Comparison of ENCODE assay signal across 8 cellular contexts in the genomic region with DNA sequence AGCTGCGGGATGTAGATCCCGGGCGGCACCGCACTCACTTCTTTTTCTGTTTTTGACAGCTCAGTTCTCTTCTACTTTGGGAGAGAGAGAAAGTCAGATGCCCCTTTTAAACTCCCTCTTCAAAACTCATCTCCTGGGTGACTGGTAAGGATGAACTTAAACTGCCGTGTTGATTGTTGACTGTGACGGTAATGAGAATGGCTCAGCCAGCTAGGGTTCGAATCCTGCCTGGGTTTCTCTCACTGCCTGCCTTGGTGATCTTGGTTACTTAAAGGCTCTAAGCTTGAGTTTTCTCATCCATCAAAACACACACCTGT. TPM values are rescaled to one million over a fixed set of nuclear protein-coding genes. Genes with fewer than 3 reads are reported as not detected.
A peak's percentile ranks its signal among the peaks of the same experiment; 100 is the strongest.
DNase-seq lines count a peak whose midpoint lies in the region; ATAC-seq, FAIRE-seq and TF ChIP-seq lines count a peak whose summit lies in the region.

No MANE protein-coding gene starts in this region.

- peak overlapping the region; percentile 94 for H3K4me3 Mint-ChIP-seq in Caco-2 (ENCODE audit: unreplicated experiment)
- peak overlapping the region; percentile 93 for H3K4me3 Mint-ChIP-seq in WTC11

- DNase-seq in Caco-2 (no peak), WTC11 (ENCODE audit: low spot score) (no peak), left ventricle myocardium superior (no peak), skeletal muscle cell (ENCODE audit: low read depth) (no peak), GM12891 (ENCODE audit: insufficient read length, low spot score) (no peak), LoVo (ENCODE audit: low spot score) (no peak)

- peaks cover 22% of the 10 kb centered on the region for H3K4me1 ChIP-seq in Caco-2
- peaks cover 19% of the 10 kb centered on the region for H3K4me1 ChIP-seq in HEK293 (ENCODE audit: control insufficient read depth, insufficient read depth, low read length)

- peaks cover 10% of the 10 kb centered on the region for H3K36me3 Mint-ChIP-seq in Caco-2 (ENCODE audit: insufficient read depth, unreplicated experiment)
- H3K36me3 Mint-ChIP-seq in WTC11 = peaks cover 3% of the 10 kb centered on the region

- no peak for ATAC-seq in WTC11
- peak; percentile 3 for ATAC-seq in left ventricle myocardium superior
- no peak for ATAC-seq in HG03432 (IDR thresholded peaks at IDR 0.05; ENCODE audit: unreplicated experiment)

- H3K27ac ChIP-seq in HEK293 (ENCODE audit: extremely low read depth, low read depth, low read length) = peak overlapping the region; percentile 73

- peak overlapping the region; percentile 63 for H3K4me3 ChIP-seq in Caco-2 (ENCODE audit: low read depth, low read length)
- H3K4me3 ChIP-seq in HEK293 (ENCODE audit: low read depth, low read length) = peak overlapping the region; percentile 92
- peak overlapping the region; percentile 60 for H3K4me3 ChIP-seq in skeletal muscle cell (ENCODE audit: low read depth, low read length)

- H3K36me3 ChIP-seq in Caco-2 (ENCODE audit: control insufficient read depth, insufficient read depth, low read length) (no peaks in the 10 kb centered on the region), HEK293 (ENCODE audit: control insufficient read depth in 2 of 2, insufficient read depth in 1 of 2, low read length in 2 of 2) (no peaks in the 10 kb centered on the region)

- POLR2A ChIA-PET in Caco-2 (lab: Charles Lee) (interaction anchor here (0.6 to 2.4 kb wide), 3 partner anchors 67 to 112 kb away, joined by 3 to 19 read pairs (median 4); partner anchors contain the start of genes FAM221A and STK31), HEK293 (lab: Yijun Ruan, JAX) (interaction anchor here (0.6 to 2.4 kb wide), 3 partner anchors 10 to 82 kb away, joined by 4 to 11 read pairs (median 4); partner anchors contain the start of gene FAM221A), WTC11 (lab: Charles Lee) (interaction anchor here (0.7 to 2.0 kb wide), 2 partner anchors 79 to 83 kb away, joined by 4 to 8 read pairs; partner anchors contain the start of gene FAM221A)

- TF ChIP-seq POLR2A in GM12891 (IDR thresholded peaks at IDR 0.05; ENCODE audit: low read depth, low read length) = no peak

- TF ChIP-seq CTCF in Caco-2 (IDR thresholded peaks at IDR 0.05; ENCODE audit: insufficient read depth in 1 of 2, low read depth in 1 of 2, low read length in 1 of 2, severe bottlenecking in 1 of 2, unreplicated experiment in 1 of 2) (no peak), HEK293 (tag by site-specific recombination; IDR thresholded peaks at IDR 0.05) (no peak), WTC11 (IDR thresholded peaks at IDR 0.05) (no peak)

- H3K4me1 Mint-ChIP-seq in Caco-2 (ENCODE audit: low read depth, unreplicated experiment) = peaks cover 22% of the 10 kb centered on the region
- H3K4me1 Mint-ChIP-seq in WTC11 = peaks cover 24% of the 10 kb centered on the region

- H3K27ac Mint-ChIP-seq in Caco-2 (ENCODE audit: unreplicated experiment) (peak overlapping the region; percentile 81), WTC11 (peak overlapping the region; percentile 88)

- intact Hi-C loops in Caco-2 (cut with micrococcal nuclease; ENCODE audit: unreplicated experiment) = loop anchor here (1.0 to 2.0 kb wide), 3 partner anchors 28 to 112 kb away; partner anchors contain the start of genes FAM221A and STK31
- intact Hi-C loops in left ventricle myocardium superior (cut with micrococcal nuclease) = loop anchor here (10.0 kb wide), 1 partner anchor 87 kb away; the partner anchor contains the start of gene FAM221A

- H3K9me3 ChIP-seq in Caco-2 = no peaks in the 10 kb centered on the region
- no peaks in the 10 kb centered on the region for H3K9me3 ChIP-seq in HEK293 (ENCODE audit: control insufficient read depth, insufficient read depth, low read depth, low read length)

- H3K9me3 Mint-ChIP-seq in Caco-2 (ENCODE audit: unreplicated experiment) (no peaks in the 10 kb centered on the region), WTC11 (peaks cover 4% of the 10 kb centered on the region)

- H3K27me3 Mint-ChIP-seq in Caco-2 (ENCODE audit: insufficient read depth, unreplicated experiment) (peaks cover 2% of the 10 kb centered on the region), WTC11 (ENCODE audit: low read depth) (peaks cover 29% of the 10 kb centered on the region)

- H3K27me3 ChIP-seq in Caco-2 (replicated peaks; ENCODE audit: control insufficient read depth, insufficient read depth, low read length) = no peaks in the 10 kb centered on the region

- no peak for FAIRE-seq in GM12891 (lab: Jason Lieb, UNC)

- TSS peak; percentile 45 for BruUV-seq in Caco-2 (replicated peaks; lab: Mats Ljungman, UMichigan)

- CTCF ChIA-PET in Caco-2 (lab: Charles Lee) (interaction anchor here (1.0 to 1.5 kb wide), 2 partner anchors 27 to 82 kb away, joined by 5 to 12 read pairs; partner anchors contain the start of gene FAM221A), HEK293 (lab: Yijun Ruan, JAX) (interaction anchor here (0.6 to 2.0 kb wide), 5 partner anchors 27 to 337 kb away, joined by 3 to 8 read pairs (median 4); no protein-coding TSS in a partner anchor), WTC11 (lab: Charles Lee) (interaction anchor here (0.5 to 2.4 kb wide), 7 partner anchors 10 to 99 kb away, joined by 3 to 14 read pairs (median 5); no protein-coding TSS in a partner anchor)

TF ChIP-seq in HEK293, 187 proteins besides CTCF, POLR2A, EP300 and RAD21 (continues in another document):
- TF ChIP-seq, protein P1, sequence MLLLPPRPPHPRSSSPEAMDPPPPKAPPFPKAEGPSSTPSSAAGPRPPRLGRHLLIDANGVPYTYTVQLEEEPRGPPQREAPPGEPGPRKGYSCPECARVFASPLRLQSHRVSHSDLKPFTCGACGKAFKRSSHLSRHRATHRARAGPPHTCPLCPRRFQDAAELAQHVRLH (tag by site-specific recombination; IDR thresholded peaks at IDR 0.05) = 0 out of 2 replicates have a peak, but pooled peaks have one; percentile 18
- TF ChIP-seq ZNF785 (tag by site-specific recombination; IDR thresholded peaks at IDR 0.05) (no peak), ZNF600 (tag by site-specific recombination; IDR thresholded peaks at IDR 0.05) (peak; percentile 31; the same call in 1 of the 2 replicates)

TF ChIP-seq in WTC11, 78 proteins besides CTCF, POLR2A, EP300 and RAD21 (continues in another document):
- TF ChIP-seq, protein P2, sequence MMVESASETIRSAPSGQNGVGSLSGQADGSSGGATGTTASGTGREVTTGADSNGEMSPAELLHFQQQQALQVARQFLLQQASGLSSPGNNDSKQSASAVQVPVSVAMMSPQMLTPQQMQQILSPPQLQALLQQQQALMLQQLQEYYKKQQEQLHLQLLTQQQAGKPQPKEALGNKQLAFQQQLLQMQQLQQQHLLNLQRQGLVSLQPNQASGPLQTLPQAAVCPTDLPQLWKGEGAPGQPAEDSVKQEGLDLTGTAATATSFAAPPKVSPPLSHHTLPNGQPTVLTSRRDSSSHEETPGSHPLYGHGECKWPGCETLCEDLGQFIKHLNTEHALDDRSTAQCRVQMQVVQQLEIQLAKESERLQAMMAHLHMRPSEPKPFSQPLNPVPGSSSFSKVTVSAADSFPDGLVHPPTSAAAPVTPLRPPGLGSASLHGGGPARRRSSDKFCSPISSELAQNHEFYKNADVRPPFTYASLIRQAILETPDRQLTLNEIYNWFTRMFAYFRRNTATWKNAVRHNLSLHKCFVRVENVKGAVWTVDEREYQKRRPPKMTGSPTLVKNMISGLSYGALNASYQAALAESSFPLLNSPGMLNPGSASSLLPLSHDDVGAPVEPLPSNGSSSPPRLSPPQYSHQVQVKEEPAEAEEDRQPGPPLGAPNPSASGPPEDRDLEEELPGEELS (CRISPR knock-in tag; IDR thresholded peaks at IDR 0.05) = no peak
- TF ChIP-seq JAZF1 (CRISPR knock-in tag; IDR thresholded peaks at IDR 0.05) (no peak), ZNF219 (CRISPR knock-in tag; IDR thresholded peaks at IDR 0.05; ENCODE audit: borderline replicate concordance) (no peak)

TF ChIP-seq in GM12891, 5 proteins besides CTCF, POLR2A, EP300 and RAD21:
- TF ChIP-seq TAF1 (IDR thresholded peaks at IDR 0.05; ENCODE audit: low read depth, low read length) = no peak
- no peak for TF ChIP-seq SPI1 (IDR thresholded peaks at IDR 0.05; ENCODE audit: low read depth, low read length)
- TF ChIP-seq PAX5 (IDR thresholded peaks at IDR 0.05; ENCODE audit: insufficient read depth, low read length, severe bottlenecking) = no peak
- TF ChIP-seq POU2F2 (IDR thresholded peaks at IDR 0.05; ENCODE audit: low read depth, low read length) = no peak
- TF ChIP-seq POLR2AphosphoS5 (IDR thresholded peaks at IDR 0.05; ENCODE audit: low read depth, low read length) = no peak

RNA-seq across cellular contexts. Expression of gene CCDC126, which starts 0.7 kb away (rescaled TPM):
- 10.1 and 11.3 TPM in 2 replicates for total RNA-seq in Caco-2 (2022)
- 3.3 to 5.1 TPM (median 3.8 TPM) in 3 replicates for total RNA-seq in WTC11 (2021)
- 11.4 TPM for total RNA-seq in left ventricle myocardium superior
- 7.9 TPM for polyA plus RNA-seq in GM12891 (2012; ENCODE audit: low read depth, missing spikeins)
